8 cellular contexts compared by ENCODE assay signal in the genomic region with DNA sequence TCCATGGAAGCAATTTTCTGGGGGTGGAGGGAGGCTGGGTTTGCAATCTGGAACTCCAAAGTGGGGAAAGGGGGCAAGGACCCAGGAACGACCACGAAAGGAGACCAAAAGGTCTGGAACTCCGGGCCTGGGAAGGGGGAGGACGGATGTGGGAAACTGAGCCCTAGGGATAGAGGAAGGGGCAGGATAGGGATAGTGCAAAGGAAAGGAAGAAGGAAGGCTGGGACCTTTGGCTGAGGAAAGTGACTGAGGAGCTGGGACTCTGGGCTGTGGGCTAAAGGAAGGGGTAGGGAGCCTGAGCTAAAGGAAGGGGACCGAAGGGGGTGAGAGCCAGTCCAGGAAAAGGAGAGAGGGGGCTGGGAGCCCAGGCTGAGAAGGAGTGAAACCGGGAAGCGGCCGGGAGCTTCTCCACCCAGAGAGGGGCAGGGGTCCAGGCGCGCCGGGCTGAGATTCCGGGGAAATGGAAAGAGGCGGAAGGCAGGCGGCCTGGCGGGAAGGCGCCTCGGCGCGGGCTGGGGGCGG. TPM values are rescaled to one million over a fixed set of nuclear protein-coding genes. Genes with fewer than 3 reads are reported as not detected.
DNase-seq lines count a peak whose midpoint lies in the region; ATAC-seq, FAIRE-seq and TF ChIP-seq lines count a peak whose summit lies in the region.

No MANE protein-coding gene starts in this region.

- WGBS in esophagus squamous epithelium, 2 donors: 6 to 9% methylated on average over 12 to 20 of the region's 20 CpGs

- no peaks in the 10 kb centered on the region for H3K27me3 ChIP-seq in Panc1 (ENCODE audit: control insufficient read depth, insufficient read depth, low read length)
- H3K27me3 ChIP-seq in esophagus squamous epithelium: no peaks in the 10 kb centered on the region

- H3K4me1 Mint-ChIP-seq in progenitor cell of endocrine pancreas (ENCODE audit: low read depth): peaks cover 34% of the 10 kb centered on the region

- H3K36me3 ChIP-seq in Panc1 (ENCODE audit: control insufficient read depth, insufficient read depth, low read length) (no peaks in the 10 kb centered on the region), esophagus squamous epithelium (no peaks in the 10 kb centered on the region)

- peak; percentile 5 for ATAC-seq in GM19023 (IDR thresholded peaks at IDR 0.05; ENCODE audit: unreplicated experiment)
- peak; percentile 52 for ATAC-seq in Panc1
- ATAC-seq in GM21529 (IDR thresholded peaks at IDR 0.05; ENCODE audit: unreplicated experiment): no peak

- no peak for DNase-seq in Panc1 (ENCODE audit: low read depth, low spot score)
- DNase-seq in esophagus squamous epithelium (lab: John Stamatoyannopoulos, UW): no peak
- DNase-seq in progenitor cell of endocrine pancreas (ENCODE audit: low spot score, unreplicated experiment): no peak
- no peak for DNase-seq in effector CD8-positive, alpha-beta T cell (lab: John Stamatoyannopoulos, UW)
- DNase-seq in RCC 7860 (ENCODE audit: low spot score): no peak
- no peak for DNase-seq in NOMO-1 treated with DMSO at 0.1 percent for 48 hours (lab: John Stamatoyannopoulos, UW; ENCODE audit: unreplicated experiment)

- H3K36me3 Mint-ChIP-seq in progenitor cell of endocrine pancreas (ENCODE audit: insufficient read depth): no peaks in the 10 kb centered on the region

- H3K4me3 Mint-ChIP-seq in progenitor cell of endocrine pancreas (ENCODE audit: low read depth): peak overlapping the region; percentile 84

- no peaks in the 10 kb centered on the region for H3K27me3 Mint-ChIP-seq in progenitor cell of endocrine pancreas

- peak overlapping the region; percentile 92 for H3K27ac Mint-ChIP-seq in progenitor cell of endocrine pancreas

- no peaks in the 10 kb centered on the region for H3K9me3 ChIP-seq in Panc1 (ENCODE audit: control insufficient read depth, insufficient read depth, low read depth, low read length)
- no peaks in the 10 kb centered on the region for H3K9me3 ChIP-seq in esophagus squamous epithelium

- H3K4me1 ChIP-seq in Panc1 (ENCODE audit: control insufficient read depth, insufficient read depth, low read length): peaks cover 35% of the 10 kb centered on the region
- H3K4me1 ChIP-seq in esophagus squamous epithelium: peaks cover 34 to 60% (median 42%) of the 10 kb centered on the region in 3 donors

- no peak for TF ChIP-seq POLR2A in esophagus squamous epithelium (IDR thresholded peaks at IDR 0.05)

- BruUV-seq in Panc1 (replicated peaks; lab: Mats Ljungman, UMichigan): no TSS peak

- POLR2A ChIA-PET in Panc1 (lab: Charles Lee): interaction anchor here (0.6 to 1.4 kb wide), 10 partner anchors 9 to 97 kb away, joined by 3 to 17 read pairs (median 11); a partner anchor contains a TSS

- in situ Hi-C loops in Panc1 (cut with HindIII; ENCODE audit: low pct_unique_long_range_greater_than_20kb, low sequenced_read_pairs): no loop called here

- CTCF ChIA-PET in Panc1 (lab: Charles Lee): interaction anchor here (0.6 to 0.9 kb wide), 9 partner anchors 8 to 211 kb away, joined by 3 to 15 read pairs (median 8); no protein-coding TSS in a partner anchor

- no peak for TF ChIP-seq CTCF in Panc1 (IDR thresholded peaks at IDR 0.05)
- TF ChIP-seq CTCF in esophagus squamous epithelium (IDR thresholded peaks at IDR 0.05): no peak
- no peak for TF ChIP-seq CTCF in progenitor cell of endocrine pancreas (IDR thresholded peaks at IDR 0.05; ENCODE audit: unreplicated experiment)

- H3K27ac ChIP-seq in Panc1 (ENCODE audit: low read length) (peak overlapping the region; percentile 73), esophagus squamous epithelium (peak overlapping the region; percentile 91 to 94 (median 92))

- no peaks in the 10 kb centered on the region for H3K9me3 Mint-ChIP-seq in progenitor cell of endocrine pancreas (ENCODE audit: low read depth)

- intact Hi-C loops in Panc1 (cut with micrococcal nuclease; ENCODE audit: unreplicated experiment): no loop called here
- intact Hi-C loops in esophagus squamous epithelium (cut with DNase I): no loop called here

- no peak for FAIRE-seq in RCC 7860 (lab: Jason Lieb, UNC)

- H3K4me3 ChIP-seq in Panc1 (ENCODE audit: low read depth in 2 of 2, low read length in 2 of 2) (peak overlapping the region; percentile 58 to 85), esophagus squamous epithelium (peak overlapping the region; percentile 72 to 86 (median 76))

RNA-seq across cellular contexts. Expression of a gene that starts 0.4 kb away (rescaled TPM):
- 31.3 TPM for total RNA-seq in Panc1 (2021; ENCODE audit: unreplicated experiment)
- 40.2 TPM for polyA plus RNA-seq in Panc1 (2012; ENCODE audit: insufficient read length)
- 10 to 100 TPM; 11.4 to 18.8 (median 16.6) TPM for total RNA-seq in esophagus squamous epithelium
- total RNA-seq in progenitor cell of endocrine pancreas: 19.6 and 23.3 TPM in 2 replicates
